In the genomic region with DNA sequence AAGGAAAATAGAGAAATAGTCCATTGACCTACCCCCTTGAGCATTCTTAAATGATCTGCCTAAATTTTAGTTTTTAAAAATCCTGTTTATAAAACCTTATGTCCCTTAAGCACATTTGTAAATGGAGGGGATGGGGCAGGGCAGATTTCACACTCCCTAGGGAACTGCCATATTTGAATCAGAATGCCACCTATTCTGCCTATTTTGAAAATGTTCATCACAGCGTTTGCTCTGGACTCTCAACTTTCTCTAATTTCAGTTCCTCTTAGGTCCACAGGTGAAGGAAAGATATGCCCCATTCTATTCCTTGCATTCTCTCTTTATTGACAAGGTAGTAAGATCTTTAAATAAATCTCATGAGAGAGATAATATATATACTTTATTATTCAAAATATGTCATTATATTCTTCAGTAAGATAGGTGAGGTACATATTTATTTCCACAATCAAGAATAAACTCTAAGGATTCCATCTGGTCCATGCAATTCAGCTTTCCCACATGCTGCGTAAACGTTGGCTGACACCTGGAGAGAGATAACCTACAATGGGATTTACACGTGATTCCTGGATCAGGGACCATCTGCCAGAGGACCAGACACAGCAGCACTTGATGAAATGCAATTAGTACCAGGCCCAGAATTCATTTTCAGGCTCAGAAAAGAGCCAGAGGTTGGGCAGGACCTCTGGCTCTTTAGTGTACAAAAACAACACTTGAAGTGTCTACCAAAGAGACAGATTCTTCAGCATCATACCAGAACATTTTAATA, we compare ENCODE assay signal across 12 cellular contexts. TPM values are rescaled to one million over a fixed set of nuclear protein-coding genes. Genes with fewer than 3 reads are reported as not detected.
A peak's percentile ranks its signal among the peaks of the same experiment; 100 is the strongest.
DNase-seq lines count a peak whose midpoint lies in the region; ATAC-seq, FAIRE-seq and TF ChIP-seq lines count a peak whose summit lies in the region.
"Had no signal": no experiment of that assay in that cellular context is flagged by ENCODE, and none has a peak within 500 bp of the region (broad histone marks: within the 10 kb centered on the region; RNA-seq: fewer than 3 reads in every experiment).

No MANE protein-coding gene starts in this region.

- peaks cover 5% of the 10 kb centered on the region for H3K4me1 Mint-ChIP-seq in Caco-2 (ENCODE audit: low read depth, unreplicated experiment)

- intact Hi-C loops in Caco-2 (cut with micrococcal nuclease; ENCODE audit: unreplicated experiment), result loop anchor here (10.0 kb wide), 1 partner anchor 203 kb away; a partner anchor contains a TSS
- intact Hi-C loops in Right ventricle myocardium superior (cut with DNase I), result loop anchor here (2.0 kb wide), 1 partner anchor 133 kb away; no protein-coding TSS in a partner anchor

- peaks cover 30% of the 10 kb centered on the region for H3K4me1 ChIP-seq in A549
- H3K4me1 ChIP-seq in Caco-2, result no peaks in the 10 kb centered on the region

- TF ChIP-seq CTCF in A549 (IDR thresholded peaks at IDR 0.05) (no peak), Caco-2 (IDR thresholded peaks at IDR 0.05; ENCODE audit: insufficient read depth in 1 of 2, low read depth in 1 of 2, low read length in 1 of 2, severe bottlenecking in 1 of 2, unreplicated experiment in 1 of 2) (no peak), GM10248 (IDR thresholded peaks at IDR 0.05; ENCODE audit: control extremely low read depth, extremely low read depth, low read depth, missing control alignments) (no peak)

- peak overlapping the region; percentile 96 for H3K4me3 Mint-ChIP-seq in Caco-2 (ENCODE audit: unreplicated experiment)

- H3K27ac Mint-ChIP-seq in Caco-2 (ENCODE audit: unreplicated experiment), result no peak overlapping the region

- H3K27ac ChIP-seq in A549, result peak overlapping the region; percentile 97 to 99; a peak in 3 of 6 replicates

- no TSS peak for BruUV-seq in Caco-2 (replicated peaks; lab: Mats Ljungman, UMichigan)

- no peak for DNase-seq in A549 (ENCODE audit: low read depth in 1 of 2, low spot score in 1 of 2)
- DNase-seq in Caco-2, result no peak
- peak; percentile 79 for DNase-seq in NCI-H524 treated with DMSO at 0.1 percent for 48 hours (lab: John Stamatoyannopoulos, UW)
- DNase-seq in cerebellum (ENCODE audit: low spot score), result peak; percentile 75
- no peak for DNase-seq in Right ventricle myocardium superior
- DNase-seq in urothelium cell line (ENCODE audit: low spot score), result no peak
- no peak for DNase-seq in GM10248 (ENCODE audit: extremely low spot score)
- DNase-seq: activated CD8-positive, alpha-beta memory T cell treated with anti-CD3 and anti-CD28 coated beads, Interleukin-2, amount 50 U/mL, for 48 hours; gastrocnemius medialis; mesenchymal stem cell; NCI-H1417 treated with DMSO at 0.1 percent for 48 hours had no signal

- no peak for TF ChIP-seq RAD21 in A549 (conservative IDR thresholded peaks at IDR 0.05 in 1 of 2, IDR thresholded peaks at IDR 0.05 in 1 of 2)

- ATAC-seq in A549, result no peak
- no peak for ATAC-seq in GM19397 (IDR thresholded peaks at IDR 0.05; ENCODE audit: unreplicated experiment)
- no peak for ATAC-seq in Right ventricle myocardium superior (ENCODE audit: poor library complexity)

- CTCF ChIA-PET in A549 (lab: Yijun Ruan, JAX), result interaction anchor here (0.7 to 1.8 kb wide), 6 partner anchors 24 to 151 kb away, joined by 3 to 10 read pairs (median 4); no protein-coding TSS in a partner anchor
- CTCF ChIA-PET in Caco-2 (lab: Charles Lee), result no interaction called here
- CTCF ChIA-PET in GM10248 (lab: Yijun Ruan, JAX), result interaction anchor here (0.7 to 1.0 kb wide), 2 partner anchors 10 to 18 kb away, joined by 3 to 4 read pairs; no protein-coding TSS in a partner anchor

- 84% methylated on average over 4 of the region's 4 CpGs for WGBS in A549 (ENCODE audit: missing lambda C conversion rate)

- no peak overlapping the region for H3K4me3 ChIP-seq in A549
- no peak overlapping the region for H3K4me3 ChIP-seq in Caco-2 (ENCODE audit: low read depth, low read length)

- H3K27me3 ChIP-seq in Caco-2 (replicated peaks; ENCODE audit: control insufficient read depth, insufficient read depth, low read length), result no peaks in the 10 kb centered on the region
- H3K27me3 ChIP-seq: gastrocnemius medialis had no signal

- peaks cover 6% of the 10 kb centered on the region for H3K36me3 Mint-ChIP-seq in Caco-2 (ENCODE audit: insufficient read depth, unreplicated experiment)

- H3K9me3 ChIP-seq in A549, result no peaks in the 10 kb centered on the region
- H3K9me3 ChIP-seq in Caco-2, result no peaks in the 10 kb centered on the region
- H3K9me3 ChIP-seq: gastrocnemius medialis had no signal

- H3K4me2 ChIP-seq in A549, result peak overlapping the region; percentile 80

- TF ChIP-seq POLR2A in A549 (IDR thresholded peaks at IDR 0.05; ENCODE audit: low read length), result no peak

- FAIRE-seq in A549 (lab: Jason Lieb, UNC) (no peak), urothelium cell line (lab: Jason Lieb, UNC) (no peak)

- no peaks in the 10 kb centered on the region for H3K9me3 Mint-ChIP-seq in Caco-2 (ENCODE audit: unreplicated experiment)

- no peak for TF ChIP-seq EP300 in A549 (IDR thresholded peaks at IDR 0.05)

- no peaks in the 10 kb centered on the region for H3K36me3 ChIP-seq in Caco-2 (ENCODE audit: control insufficient read depth, insufficient read depth, low read length)
- H3K36me3 ChIP-seq: gastrocnemius medialis had no signal

- POLR2A ChIA-PET in A549 (lab: Yijun Ruan, JAX) (no interaction called here), Caco-2 (lab: Charles Lee) (no interaction called here), GM10248 (lab: Yijun Ruan, JAX) (no interaction called here)

- no peaks in the 10 kb centered on the region for H3K27me3 Mint-ChIP-seq in Caco-2 (ENCODE audit: insufficient read depth, unreplicated experiment)

TF ChIP-seq in A549, 52 proteins besides CTCF, POLR2A, EP300 and RAD21:
- TF ChIP-seq FOXS1 (CRISPR knock-in tag; IDR thresholded peaks at IDR 0.05) (no peak), NR3C1 (IDR thresholded peaks at IDR 0.05) (no peak), ZSCAN20 (CRISPR knock-in tag; IDR thresholded peaks at IDR 0.05) (no peak), RCOR1 (IDR thresholded peaks at IDR 0.05; ENCODE audit: low read depth, low read length) (no peak), TP53 (CRISPR knock-in tag; IDR thresholded peaks at IDR 0.05) (no peak), ZC3H11A (IDR thresholded peaks at IDR 0.05) (no peak), RNF2 (IDR thresholded peaks at IDR 0.05; ENCODE audit: borderline replicate concordance, low read depth) (no peak), MAZ (IDR thresholded peaks at IDR 0.05; ENCODE audit: borderline replicate concordance, low read depth, low read length) (no peak)
- TF ChIP-seq, protein P1, sequence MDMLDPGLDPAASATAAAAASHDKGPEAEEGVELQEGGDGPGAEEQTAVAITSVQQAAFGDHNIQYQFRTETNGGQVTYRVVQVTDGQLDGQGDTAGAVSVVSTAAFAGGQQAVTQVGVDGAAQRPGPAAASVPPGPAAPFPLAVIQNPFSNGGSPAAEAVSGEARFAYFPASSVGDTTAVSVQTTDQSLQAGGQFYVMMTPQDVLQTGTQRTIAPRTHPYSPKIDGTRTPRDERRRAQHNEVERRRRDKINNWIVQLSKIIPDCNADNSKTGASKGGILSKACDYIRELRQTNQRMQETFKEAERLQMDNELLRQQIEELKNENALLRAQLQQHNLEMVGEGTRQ (IDR thresholded peaks at IDR 0.05), result no peak
TF ChIP-seq in A549: peak in this region for 0.

RNA-seq across cellular contexts. Expression of a gene that starts 1.2 kb away (rescaled TPM):
- 48.0 and 48.5 TPM in 2 replicates for polyA plus RNA-seq in A549 (2011; rRNA removed)
- polyA plus RNA-seq in A549 (2012; cell fraction: cytosol; rRNA removed), result 6.1 and 11.4 TPM in 2 replicates
- polyA plus RNA-seq in A549 (2012; cell fraction: nucleus; rRNA removed), result 3.9 and 6.9 TPM in 2 replicates
- polyA plus RNA-seq in A549 (2017; fragmentation: RNase III; extraction: RNeasy Plus Mini Kit Qiagen cat#74134 plus additional on column Dnase treatment), result 27.7 to 32.3 TPM (median 30.1 TPM) in 3 replicates
- polyA minus RNA-seq in A549 (2011; rRNA and poly(A)+ RNA removed), result 38.2 and 39.6 TPM in 2 replicates
- total RNA-seq in Caco-2 (2022), result 25.6 and 34.0 TPM in 2 replicates
- 91.2 TPM for total RNA-seq in cerebellum
- 21.4 TPM for total RNA-seq in Right ventricle myocardium superior

Comparison
In these comparisons a context has a peak if more than half of its experiments do, and no peak if none do; other contexts are left out.
1. DNase-seq: peak in NCI-H524 treated with DMSO at 0.1 percent for 48 hours (single experiment) and cerebellum (single experiment); none in A549 (0 of 2), Caco-2 (0 of 2), Right ventricle myocardium superior (single experiment), urothelium cell line (single experiment) and GM10248 (single experiment).